Comparison of ENCODE assay signal across 8 cellular contexts in the genomic region with DNA sequence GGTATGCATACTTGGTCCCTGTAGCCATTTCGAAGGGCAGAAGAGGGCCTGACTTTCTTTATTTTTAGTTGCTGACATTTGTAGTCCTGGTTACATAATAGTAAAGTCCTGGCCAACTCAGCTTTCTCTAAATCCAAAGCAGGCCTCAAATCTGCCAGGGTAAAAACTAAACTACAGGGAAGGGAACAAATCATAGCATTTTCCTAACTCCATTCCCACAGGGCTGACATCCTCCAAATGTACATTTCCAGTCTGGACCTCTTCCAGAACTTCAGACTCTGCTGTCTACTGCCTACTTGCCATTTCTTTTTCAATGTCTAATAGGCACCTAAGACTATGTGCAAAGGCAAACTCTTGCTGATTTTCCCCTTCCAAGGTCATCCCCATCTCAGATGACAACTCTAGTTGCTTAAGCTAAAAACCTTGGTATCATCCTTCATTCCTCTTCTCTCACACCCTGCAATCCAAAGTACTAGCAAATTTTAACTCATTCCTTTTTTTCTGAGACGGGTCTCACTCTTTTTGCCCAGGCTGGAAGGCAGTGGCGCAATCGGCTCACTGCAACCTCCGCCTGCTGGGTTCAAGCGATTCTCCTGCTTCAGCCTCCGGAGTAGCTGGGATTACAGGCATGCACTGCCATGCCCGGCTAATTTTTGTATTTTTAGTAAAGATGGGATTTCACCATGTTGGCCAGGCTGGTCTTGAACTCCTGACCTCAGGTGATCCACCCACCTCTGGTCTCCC. TPM values are rescaled to one million over a fixed set of nuclear protein-coding genes. Genes with fewer than 3 reads are reported as not detected.
DNase-seq lines count a peak whose midpoint lies in the region; ATAC-seq and TF ChIP-seq lines count a peak whose summit lies in the region.

No MANE protein-coding gene starts in this region.

- no peaks in the 10 kb centered on the region for H3K27me3 ChIP-seq in prostate gland (replicated peaks; ENCODE audit: insufficient read depth)

- TF ChIP-seq POLR2A in prostate gland (IDR thresholded peaks at IDR 0.05): no peak

- ATAC-seq in HG03025 (IDR thresholded peaks at IDR 0.05; ENCODE audit: low FRiP score, unreplicated experiment): no peak

- DNase-seq in SK-N-MC (ENCODE audit: low read depth, low spot score) (no peak), epithelial cell of proximal tubule (ENCODE audit: low read depth) (no peak), prostate gland (ENCODE audit: low spot score) (no peak), SHP77 treated with DMSO at 0.1 percent for 48 hours (lab: John Stamatoyannopoulos, UW) (no peak)
- no peak for DNase-seq in stimulated activated CD4-positive, alpha-beta T cell treated with anti-CD3 and anti-CD28 coated beads, Interleukin-12 subunit alpha, Interleukin-12 subunit beta, amount 100 ng/mL, for 4 hours
- no peak for DNase-seq in stimulated activated CD4-positive, alpha-beta T cell treated with anti-CD3 and anti-CD28 coated beads, Interleukin-4, amount 100 ng/mL, for 24 hours

- peak overlapping the region; percentile 93 for H3K27ac ChIP-seq in SK-N-MC
- H3K27ac ChIP-seq in prostate gland: peak overlapping the region; percentile 99

- WGBS in prostate gland: 82% methylated on average over 8 of the region's 8 CpGs

- intact Hi-C loops in prostate gland (cut with DNase I): no loop called here

- H3K4me1 ChIP-seq in ES-I3 (ENCODE audit: insufficient read depth, low read length) (no peaks in the 10 kb centered on the region), prostate gland (replicated peaks) (peaks cover 5% of the 10 kb centered on the region)

- TF ChIP-seq CTCF in epithelial cell of proximal tubule (conservative IDR thresholded peaks at IDR 0.05; ENCODE audit: low read depth, low read length): no peak
- TF ChIP-seq CTCF in prostate gland (IDR thresholded peaks at IDR 0.05): no peak

- H3K9ac ChIP-seq in ES-I3 (ENCODE audit: low read depth, low read length) (0 out of 2 replicates have a peak overlapping the region, but pooled peaks have one; percentile 5), SK-N-MC (ENCODE audit: insufficient read length) (peak overlapping the region; percentile 98)

- H3K4me3 ChIP-seq in SK-N-MC: peak overlapping the region; percentile 94
- H3K4me3 ChIP-seq in epithelial cell of proximal tubule (ENCODE audit: low read depth, low read length): peak overlapping the region; percentile 100
- peak overlapping the region in 1 of 2 donors; percentile 83 for H3K4me3 ChIP-seq in prostate gland

- peaks cover 48% of the 10 kb centered on the region for H3K36me3 ChIP-seq in ES-I3 (ENCODE audit: insufficient read depth, low read length)
- H3K36me3 ChIP-seq in SK-N-MC (ENCODE audit: insufficient read depth, low read length): peaks cover 68% of the 10 kb centered on the region
- no peaks in the 10 kb centered on the region for H3K36me3 ChIP-seq in prostate gland

- no peaks in the 10 kb centered on the region for H3K9me3 ChIP-seq in ES-I3 (ENCODE audit: control insufficient read depth, insufficient read depth, low read length)
- no peaks in the 10 kb centered on the region for H3K9me3 ChIP-seq in SK-N-MC (ENCODE audit: low read depth, low read length)
- H3K9me3 ChIP-seq in prostate gland: no peaks in the 10 kb centered on the region

RNA-seq across cellular contexts. Expression of a gene that starts 2.0 kb away (rescaled TPM):
- 13.5 and 20.2 TPM in 2 replicates for total RNA-seq in epithelial cell of proximal tubule
- total RNA-seq in prostate gland: 10 to 100 TPM; 39.0 to 51.8 TPM

RNA-seq across cellular contexts. Expression of a gene that starts 4.3 kb away (rescaled TPM):
- total RNA-seq in epithelial cell of proximal tubule: 3.5 and 6.3 TPM in 2 replicates
- 10 to 100 TPM; 54.5 to 92.1 TPM for total RNA-seq in prostate gland

RNA-seq across cellular contexts. Expression of a gene that starts 28.6 kb away (rescaled TPM):
- total RNA-seq in epithelial cell of proximal tubule (140 and 202 TPM in 2 replicates), prostate gland (100 to 1,000 TPM; 131 to 157 TPM)

RNA-seq across cellular contexts. Expression of a gene that starts 30.5 kb away (rescaled TPM):
- total RNA-seq in epithelial cell of proximal tubule: 107 and 151 TPM in 2 replicates
- total RNA-seq in prostate gland: 10 to 100 TPM; 67.2 to 90.0 TPM

RNA-seq across cellular contexts. Expression of a gene that starts 31.5 kb away (rescaled TPM):
- total RNA-seq in epithelial cell of proximal tubule (0.46 and 0.51 TPM in 2 replicates), prostate gland (1 to 10 TPM in 1 of 2 donors, under 1 TPM in 1; 0.50 to 3.7 TPM)
